Comparison of ENCODE assay signal across 10 cellular contexts in the genomic region with DNA sequence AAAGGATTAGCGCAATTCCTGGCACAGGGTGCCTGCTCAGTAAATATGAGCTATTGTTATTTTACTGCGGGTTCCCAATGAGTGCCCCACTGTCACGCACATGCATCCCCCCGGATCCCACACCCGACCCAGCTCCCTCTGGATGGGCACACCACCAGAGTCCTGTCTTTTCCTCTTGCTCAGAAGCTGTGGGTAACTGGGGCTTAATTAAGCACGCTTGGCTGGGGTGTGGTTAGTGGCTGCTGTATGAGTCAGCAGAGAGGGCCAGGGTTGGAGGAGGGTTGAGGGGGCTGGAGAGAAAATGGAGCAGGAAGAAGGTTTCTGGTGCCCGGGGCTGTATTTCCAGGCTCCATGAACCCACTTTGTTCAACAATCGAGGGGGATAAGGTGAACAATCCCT. TPM values are rescaled to one million over a fixed set of nuclear protein-coding genes. Genes with fewer than 3 reads are reported as not detected.
DNase-seq lines count a peak whose midpoint lies in the region; ATAC-seq, FAIRE-seq and TF ChIP-seq lines count a peak whose summit lies in the region.
"Had no signal": no experiment of that assay in that cellular context is flagged by ENCODE, and none has a peak within 500 bp of the region (broad histone marks: within the 10 kb centered on the region; RNA-seq: fewer than 3 reads in every experiment).

No MANE protein-coding gene starts in this region.

- H4K20me1 ChIP-seq in Loucy (ENCODE audit: insufficient read depth, low read length, poor library complexity, severe bottlenecking): no peaks in the 10 kb centered on the region

- H3K27me3 ChIP-seq in Loucy (ENCODE audit: insufficient read depth, low read length, poor library complexity, severe bottlenecking): no peaks in the 10 kb centered on the region
- H3K27me3 ChIP-seq in CD8-positive, alpha-beta memory T cell (ENCODE audit: insufficient read depth, low read length, poor library complexity, severe bottlenecking): no peaks in the 10 kb centered on the region
- H3K27me3 ChIP-seq: pancreas had no signal

- H2AFZ ChIP-seq in Loucy (ENCODE audit: low read length): peak overlapping the region; percentile 69

- peak overlapping the region; percentile 28 for H3K9ac ChIP-seq in Loucy (ENCODE audit: low read depth, low read length, poor library complexity, severe bottlenecking)

- POLR2A ChIA-PET in CD8-positive, alpha-beta memory T cell (lab: Charles Lee): no interaction called here

- H3K4me1 Mint-ChIP-seq in endothelial cell (ENCODE audit: unreplicated experiment): peaks cover 7% of the 10 kb centered on the region
- no peaks in the 10 kb centered on the region for H3K4me1 Mint-ChIP-seq in CD8-positive, alpha-beta memory T cell

- no peak for TF ChIP-seq CTCF in Loucy (conservative IDR thresholded peaks at IDR 0.05; ENCODE audit: low read length)
- no peak for TF ChIP-seq CTCF in endothelial cell (IDR thresholded peaks at IDR 0.05; ENCODE audit: unreplicated experiment)

- TF ChIP-seq POLR2A in GM12891 (IDR thresholded peaks at IDR 0.05; ENCODE audit: low read depth, low read length): no peak

- ATAC-seq in HG02763 (IDR thresholded peaks at IDR 0.05; ENCODE audit: unreplicated experiment): no peak

- no peak overlapping the region for H3K27ac Mint-ChIP-seq in endothelial cell (ENCODE audit: unreplicated experiment)
- H3K27ac Mint-ChIP-seq in CD8-positive, alpha-beta memory T cell: no peak overlapping the region

- CTCF ChIA-PET in CD8-positive, alpha-beta memory T cell (lab: Charles Lee): no interaction called here

- peak overlapping the region; percentile 48 for H3K4me2 ChIP-seq in Loucy (ENCODE audit: low read depth, low read length, poor library complexity, severe bottlenecking)

- DNase-seq in GM12891 (ENCODE audit: insufficient read length, low spot score): no peak
- DNase-seq in astrocyte of the hippocampus (ENCODE audit: low read depth, low spot score): peak; percentile 90
- peak; percentile 32 for DNase-seq in non-pigmented ciliary epithelial cell (ENCODE audit: low read depth)
- DNase-seq in NCI-H748 (lab: John Stamatoyannopoulos, UW; ENCODE audit: unreplicated experiment): no peak
- no peak for DNase-seq in endothelial cell (ENCODE audit: low spot score)
- DNase-seq in CD8-positive, alpha-beta memory T cell: no peak
- DNase-seq: NCI-H2029, pancreas had no signal

- peak; percentile 59 for FAIRE-seq in GM12891 (lab: Jason Lieb, UNC)
- FAIRE-seq: pancreas had no signal

- H3K27me3 Mint-ChIP-seq in endothelial cell (ENCODE audit: unreplicated experiment): peaks cover 7% of the 10 kb centered on the region
- H3K27me3 Mint-ChIP-seq in CD8-positive, alpha-beta memory T cell: peaks cover 17 to 61% of the 10 kb centered on the region in 2 donors

- no peaks in the 10 kb centered on the region for H3K36me3 ChIP-seq in Loucy (ENCODE audit: insufficient read depth, low read length)
- no peaks in the 10 kb centered on the region for H3K36me3 ChIP-seq in CD8-positive, alpha-beta memory T cell (ENCODE audit: insufficient read depth, low read length)
- H3K36me3 ChIP-seq: pancreas had no signal

- H3K4me3 Mint-ChIP-seq in endothelial cell (ENCODE audit: unreplicated experiment): no peak overlapping the region
- no peak overlapping the region for H3K4me3 Mint-ChIP-seq in CD8-positive, alpha-beta memory T cell

- peaks cover 15% of the 10 kb centered on the region for H3K4me1 ChIP-seq in Loucy (ENCODE audit: insufficient read depth, low read length, poor library complexity, severe bottlenecking)
- no peaks in the 10 kb centered on the region for H3K4me1 ChIP-seq in CD8-positive, alpha-beta memory T cell (ENCODE audit: insufficient read depth, low read length)

- no peaks in the 10 kb centered on the region for H3F3A ChIP-seq in Loucy (ENCODE audit: low read depth)

- H3K9me3 Mint-ChIP-seq in endothelial cell (ENCODE audit: unreplicated experiment): no peaks in the 10 kb centered on the region
- H3K9me3 Mint-ChIP-seq in CD8-positive, alpha-beta memory T cell: peaks cover 0 to 2% (median 0%) of the 10 kb centered on the region in 5 donors

- no peaks in the 10 kb centered on the region for H3K9me2 ChIP-seq in Loucy (replicated peaks; ENCODE audit: low read depth, low read length)

- H3K79me2 ChIP-seq in Loucy (ENCODE audit: insufficient read depth, low read length): no peaks in the 10 kb centered on the region

- no peaks in the 10 kb centered on the region for H3K9me3 ChIP-seq in Loucy (ENCODE audit: insufficient read depth, low read depth, low read length)
- H3K9me3 ChIP-seq in CD8-positive, alpha-beta memory T cell (ENCODE audit: low read length): no peaks in the 10 kb centered on the region
- H3K9me3 ChIP-seq: pancreas had no signal

- no peak overlapping the region for H3K27ac ChIP-seq in CD8-positive, alpha-beta memory T cell (ENCODE audit: low read depth, low read length)
- H3K27ac ChIP-seq: pancreas had no signal

- H3K36me3 Mint-ChIP-seq in endothelial cell (ENCODE audit: low read depth, unreplicated experiment): no peaks in the 10 kb centered on the region
- H3K36me3 Mint-ChIP-seq in CD8-positive, alpha-beta memory T cell: no peaks in the 10 kb centered on the region

- H3K4me3 ChIP-seq in Loucy (ENCODE audit: low read length, poor library complexity, severe bottlenecking): no peak overlapping the region
- H3K4me3 ChIP-seq in CD8-positive, alpha-beta memory T cell (ENCODE audit: low read length): no peak overlapping the region
- H3K4me3 ChIP-seq: pancreas had no signal

TF ChIP-seq in GM12891, 5 proteins besides CTCF, POLR2A, EP300 and RAD21:
- TF ChIP-seq SPI1 (IDR thresholded peaks at IDR 0.05; ENCODE audit: low read depth, low read length): no peak
- no peak for TF ChIP-seq POU2F2 (IDR thresholded peaks at IDR 0.05; ENCODE audit: low read depth, low read length)
- no peak for TF ChIP-seq TAF1 (IDR thresholded peaks at IDR 0.05; ENCODE audit: low read depth, low read length)
- TF ChIP-seq POLR2AphosphoS5 (IDR thresholded peaks at IDR 0.05; ENCODE audit: low read depth, low read length): no peak
- no peak for TF ChIP-seq PAX5 (IDR thresholded peaks at IDR 0.05; ENCODE audit: insufficient read depth, low read length, severe bottlenecking)

RNA-seq across cellular contexts. Expression of gene NECTIN1, which starts 30.3 kb away (rescaled TPM):
- 5.6 TPM for polyA plus RNA-seq in GM12891 (2012; ENCODE audit: low read depth, missing spikeins)
- total RNA-seq in endothelial cell (ENCODE audit: unreplicated experiment): 17.9 TPM
- total RNA-seq in CD8-positive, alpha-beta memory T cell: 1 to 10 TPM; 3.0 to 3.8 TPM
- 0.35 TPM for polyA plus RNA-seq in CD8-positive, alpha-beta memory T cell

Comparison
In these comparisons a context has a peak if more than half of its experiments do, and no peak if none do; other contexts are left out.
1. DNase-seq: peak in astrocyte of the hippocampus (single experiment) and non-pigmented ciliary epithelial cell (single experiment); none in GM12891 (single experiment), NCI-H748 (single experiment), endothelial cell (single experiment) and CD8-positive, alpha-beta memory T cell (0 of 5).